In the genomic region with DNA sequence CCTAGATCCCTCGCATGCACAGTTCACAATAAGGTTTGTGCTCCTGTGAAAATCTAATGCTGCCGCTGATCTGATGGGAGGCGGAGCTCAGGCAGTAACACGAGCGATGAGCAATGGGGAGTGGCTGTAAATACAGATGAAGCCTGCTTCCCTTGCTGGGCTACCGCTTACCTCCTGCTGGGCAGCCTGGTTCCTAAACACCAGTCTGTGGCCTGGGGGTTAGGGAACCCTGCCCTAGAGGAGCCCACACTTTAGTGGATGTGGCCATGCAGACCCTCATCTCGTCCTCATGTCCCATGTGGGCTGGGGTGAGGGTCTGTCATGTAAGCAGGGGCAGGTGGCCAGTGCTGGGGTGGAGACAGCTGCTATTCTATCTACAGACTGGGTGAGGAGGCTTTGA, we compare ENCODE assay signal across 23 cellular contexts.
"Had no signal": no experiment of that assay in that cellular context is flagged by ENCODE, and none has a peak within 500 bp of the region (broad histone marks: within the 10 kb centered on the region; RNA-seq: fewer than 3 reads in every experiment).

No MANE protein-coding gene starts in this region.

- H3K27ac ChIP-seq: adrenal gland, ascending aorta, brain microvascular endothelial cell, left ventricle myocardium inferior, neutrophil, pancreas, psoas muscle had no signal

- DNase-seq: activated CD4-positive, alpha-beta T cell treated with anti-CD3 and anti-CD28 coated beads, Interleukin-2, amount 50 U/mL, for 4 hours; activated CD8-positive, alpha-beta memory T cell treated with anti-CD3 and anti-CD28 coated beads for 24 hours; activated CD8-positive, alpha-beta memory T cell treated with anti-CD3 and anti-CD28 coated beads, Interleukin-2, amount 50 U/mL, for 48 hours; activated naive CD4-positive, alpha-beta T cell; activated T-cell treated with anti-CD3 and anti-CD28 coated beads, Interleukin-2, amount 50 U/mL, for 4 hours; adrenal gland; brain microvascular endothelial cell; caudate nucleus; effector CD8-positive, alpha-beta T cell; erythroblast; foreskin fibroblast; immature natural killer cell; left ventricle myocardium inferior; midbrain; natural killer cell; pancreas; psoas muscle; right cardiac atrium; stimulated activated CD4-positive, alpha-beta T cell treated with anti-CD3 and anti-CD28 coated beads, Interleukin-4, amount 100 ng/mL, for 24 hours; stimulated activated naive CD8-positive, alpha-beta T cell treated with anti-CD3 and anti-CD28 coated beads, Interleukin-15, Interleukin-2, amounts not matched to agents 100 U/mL and 50 U/mL, for 24 hours had no signal

- H3K27me3 ChIP-seq: ascending aorta, brain microvascular endothelial cell, neutrophil had no signal

- H3K4me1 ChIP-seq: adrenal gland, ascending aorta, left ventricle myocardium inferior, pancreas, psoas muscle had no signal

- H3K36me3 ChIP-seq: adrenal gland, ascending aorta, brain microvascular endothelial cell, left ventricle myocardium inferior, neutrophil, pancreas had no signal

- H3K9me3 ChIP-seq: adrenal gland, ascending aorta, left ventricle myocardium inferior, neutrophil, pancreas, psoas muscle had no signal

- ATAC-seq: activated T-cell treated with anti-CD3 and anti-CD28 coated beads, Interleukin-2, amount 50 U/mL, for 4 hours; natural killer cell; pancreas; psoas muscle; right cardiac atrium; stimulated activated naive CD8-positive, alpha-beta T cell treated with anti-CD3 and anti-CD28 coated beads, Interleukin-15, Interleukin-2, amounts not matched to agents 100 U/mL and 50 U/mL, for 24 hours; WTC11 had no signal

- H3K4me3 ChIP-seq: adrenal gland, ascending aorta, left ventricle myocardium inferior, pancreas, psoas muscle had no signal
